In the genomic region with DNA sequence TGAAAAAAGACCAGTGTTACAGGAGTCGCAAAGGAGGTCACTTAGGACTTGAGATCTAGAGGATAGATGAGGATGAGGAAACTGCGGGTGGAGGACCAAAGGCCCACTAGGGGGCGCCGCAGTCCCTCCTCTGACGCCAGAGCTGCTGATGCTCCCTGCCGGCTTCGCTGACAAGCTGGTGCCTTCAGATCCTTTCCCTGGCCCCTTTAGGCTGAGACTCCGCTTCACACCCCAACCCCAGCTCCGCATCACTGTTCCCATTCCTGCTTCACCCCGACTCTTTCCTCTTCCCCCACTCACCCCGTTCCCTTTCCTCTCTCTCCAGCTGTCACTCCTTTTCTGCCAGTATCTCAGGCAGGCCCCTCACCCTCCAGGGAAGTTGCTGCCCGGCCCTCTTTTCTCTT, we compare ENCODE assay signal across 8 cellular contexts. TPM values are rescaled to one million over a fixed set of nuclear protein-coding genes. Genes with fewer than 3 reads are reported as not detected.
DNase-seq lines count a peak whose midpoint lies in the region; ATAC-seq and TF ChIP-seq lines count a peak whose summit lies in the region.

No MANE protein-coding gene starts in this region.

- DNase-seq in EL (peak; percentile 71), M059J (ENCODE audit: low read depth) (peak; percentile 58), RWPE1 (ENCODE audit: low spot score) (peak; percentile 51), fibroblast of peridontal ligament (ENCODE audit: extremely low read depth) (peak; percentile 64), neural progenitor cell (ENCODE audit: low spot score) (peak; percentile 92), stomach (peak; percentile 83)

- no peaks in the 10 kb centered on the region for H4K20me1 ChIP-seq in neural progenitor cell (ENCODE audit: low read depth)

- H3K4me1 Mint-ChIP-seq in activated T-helper 17 cell treated with anti-CD3 and anti-CD28 coated beads, Interleukin-2, amount 50 U/mL, for 72 hours: peaks cover 9% of the 10 kb centered on the region
- peaks cover 19% of the 10 kb centered on the region for H3K4me1 Mint-ChIP-seq in neural progenitor cell

- no peaks in the 10 kb centered on the region for H3K9me3 ChIP-seq in neural progenitor cell (ENCODE audit: low read depth)
- no peaks in the 10 kb centered on the region for H3K9me3 ChIP-seq in stomach

- H3K27me3 ChIP-seq in neural progenitor cell (peaks cover 64% of the 10 kb centered on the region), stomach (peaks cover 0 to 42% (median 39%) of the 10 kb centered on the region in 3 donors)

- H3K4me2 ChIP-seq in neural progenitor cell: no peak overlapping the region

- no peaks in the 10 kb centered on the region for H3K9me3 Mint-ChIP-seq in activated T-helper 17 cell treated with anti-CD3 and anti-CD28 coated beads, Interleukin-2, amount 50 U/mL, for 72 hours
- H3K9me3 Mint-ChIP-seq in neural progenitor cell: peaks cover 2% of the 10 kb centered on the region

- ATAC-seq in activated T-helper 17 cell treated with anti-CD3 and anti-CD28 coated beads, Interleukin-2, amount 50 U/mL, for 72 hours (replicated peaks): peak; percentile 79
- ATAC-seq in GM21529 (IDR thresholded peaks at IDR 0.05; ENCODE audit: unreplicated experiment): no peak

- TF ChIP-seq EP300 in stomach (IDR thresholded peaks at IDR 0.05): no peak

- no peak overlapping the region for H3K4me3 Mint-ChIP-seq in activated T-helper 17 cell treated with anti-CD3 and anti-CD28 coated beads, Interleukin-2, amount 50 U/mL, for 72 hours
- peak overlapping the region; percentile 59 for H3K4me3 Mint-ChIP-seq in neural progenitor cell

- peaks cover 27% of the 10 kb centered on the region for H3K36me3 Mint-ChIP-seq in activated T-helper 17 cell treated with anti-CD3 and anti-CD28 coated beads, Interleukin-2, amount 50 U/mL, for 72 hours (ENCODE audit: low read depth)
- no peaks in the 10 kb centered on the region for H3K36me3 Mint-ChIP-seq in neural progenitor cell

- H3K4me3 ChIP-seq in neural progenitor cell (no peak overlapping the region), stomach (no peak overlapping the region)

- POLR2A ChIA-PET in RWPE1 (lab: Yijun Ruan, JAX; ENCODE audit: low non-redundant PET): no interaction called here

- TF ChIP-seq POLR2A in stomach (IDR thresholded peaks at IDR 0.05): no peak

- TF ChIP-seq CTCF in RWPE1 (conservative IDR thresholded peaks at IDR 0.05; ENCODE audit: low read depth): no peak; the same call in 1 of the 2 replicates
- peak; percentile 92 for TF ChIP-seq CTCF in neural progenitor cell (IDR thresholded peaks at IDR 0.05)
- TF ChIP-seq CTCF in stomach (IDR thresholded peaks at IDR 0.05): peak in 5 of 7 experiments; percentile 54 to 80 (median 71)

- H3K4me1 ChIP-seq in neural progenitor cell: no peaks in the 10 kb centered on the region
- H3K4me1 ChIP-seq in stomach: peaks cover 9 to 22% (median 13%) of the 10 kb centered on the region in 4 donors

- H3K9ac ChIP-seq in neural progenitor cell: no peak overlapping the region

- intact Hi-C loops in stomach (cut with DNase I; ENCODE audit: low total_unique reads): no loop called here

- WGBS in stomach, 5 donors: 35 to 43% (median 37%) methylated on average over 10 to 12 of the region's 12 CpGs

- H3K27ac Mint-ChIP-seq in activated T-helper 17 cell treated with anti-CD3 and anti-CD28 coated beads, Interleukin-2, amount 50 U/mL, for 72 hours: no peak overlapping the region
- no peak overlapping the region for H3K27ac Mint-ChIP-seq in neural progenitor cell

- no peaks in the 10 kb centered on the region for H3F3A ChIP-seq in neural progenitor cell (ENCODE audit: low read depth)

- no peak overlapping the region for H2AFZ ChIP-seq in neural progenitor cell (replicated peaks)

- H3K36me3 ChIP-seq in neural progenitor cell (no peaks in the 10 kb centered on the region), stomach (peaks cover 3 to 41% (median 35%) of the 10 kb centered on the region in 4 donors)

- H3K79me2 ChIP-seq in neural progenitor cell (ENCODE audit: low read depth): no peaks in the 10 kb centered on the region

- H3K27ac ChIP-seq in RWPE1 (no peak overlapping the region), neural progenitor cell (no peak overlapping the region), stomach (peak overlapping the region in 1 of 5 donors; percentile 13)

- CTCF ChIA-PET in RWPE1 (lab: Yijun Ruan, JAX): interaction anchor here (0.5 to 5.0 kb wide), 14 partner anchors 12 to 1115 kb away, joined by 3 to 37 read pairs (median 4); partner anchors contain the start of gene PIGM

- peaks cover 20% of the 10 kb centered on the region for H3K27me3 Mint-ChIP-seq in activated T-helper 17 cell treated with anti-CD3 and anti-CD28 coated beads, Interleukin-2, amount 50 U/mL, for 72 hours
- H3K27me3 Mint-ChIP-seq in neural progenitor cell (ENCODE audit: insufficient read depth, low read depth): peaks cover 38% of the 10 kb centered on the region

RNA-seq across cellular contexts. Expression of gene KCNJ9, which starts 4.3 kb away (rescaled TPM):
- not detected in 2 replicates for total RNA-seq in M059J (2014; rRNA removed; shearing (Covaris generic))
- under 1 TPM in 1 of 2 donors, not detected in 1; 0.13 TPM for total RNA-seq in activated T-helper 17 cell treated with anti-CD3 and anti-CD28 coated beads, Interleukin-2, amount 50 U/mL, for 72 hours
- 0.09 TPM in 2 replicates for total RNA-seq in neural progenitor cell (ENCODE audit: low replicate concordance)
- under 1 TPM in 1 of 5 donors, not detected in 4; 0.87 TPM for total RNA-seq in stomach
- polyA plus RNA-seq in stomach: under 1 TPM in 2 of 3 donors, not detected in 1; 0.03 to 0.06 TPM

RNA-seq across cellular contexts. Expression of gene IGSF8, which starts 12.7 kb away (rescaled TPM):
- 11.4 and 29.9 TPM in 2 replicates for total RNA-seq in M059J (2014; rRNA removed; shearing (Covaris generic))
- total RNA-seq in activated T-helper 17 cell treated with anti-CD3 and anti-CD28 coated beads, Interleukin-2, amount 50 U/mL, for 72 hours: 10 to 100 TPM; 23.8 to 30.8 TPM
- total RNA-seq in neural progenitor cell (ENCODE audit: low replicate concordance) (9.4 and 23.4 TPM in 2 replicates), stomach (10 to 100 TPM in 3 of 5 donors, 1 to 10 TPM in 2; 4.7 to 65.2 (median 11.6) TPM)
- 10 to 100 TPM in 2 of 3 donors, 1 to 10 TPM in 1; 5.8 to 21.7 (median 18.0) TPM for polyA plus RNA-seq in stomach

RNA-seq across cellular contexts. Expression of gene KCNJ10, which starts 15.7 kb away (rescaled TPM):
- total RNA-seq in M059J (2014; rRNA removed; shearing (Covaris generic)): not detected in 2 replicates
- total RNA-seq in activated T-helper 17 cell treated with anti-CD3 and anti-CD28 coated beads, Interleukin-2, amount 50 U/mL, for 72 hours: not detected
- 0.15 TPM in 1 of 2 replicates, not detected in the other for total RNA-seq in neural progenitor cell (ENCODE audit: low replicate concordance)
- not detected for total RNA-seq in stomach
- polyA plus RNA-seq in stomach: 1 to 10 TPM in 1 of 3 donors, under 1 TPM in 2; 0.19 to 1.1 (median 0.78) TPM

RNA-seq across cellular contexts. Expression of gene ATP1A2, which starts 29.9 kb away (rescaled TPM):
- total RNA-seq in M059J (2014; rRNA removed; shearing (Covaris generic)): 0.05 TPM in 1 of 2 replicates, not detected in the other
- total RNA-seq in activated T-helper 17 cell treated with anti-CD3 and anti-CD28 coated beads, Interleukin-2, amount 50 U/mL, for 72 hours: not detected
- total RNA-seq in neural progenitor cell (ENCODE audit: low replicate concordance) (88.6 and 154 TPM in 2 replicates), stomach (100 to 1,000 TPM in 1 of 5 donors, 10 to 100 TPM in 3, 1 to 10 TPM in 1; 7.0 to 104 (median 11.7) TPM)
- polyA plus RNA-seq in stomach: 10 to 100 TPM in 1 of 3 donors, under 1 TPM in 2; 0.31 to 17.3 (median 0.56) TPM

RNA-seq across cellular contexts. Expression of gene PIGM, which starts 53.9 kb away (rescaled TPM):
- total RNA-seq in M059J (2014; rRNA removed; shearing (Covaris generic)): 3.4 and 4.0 TPM in 2 replicates
- 1 to 10 TPM; 3.5 to 4.2 TPM for total RNA-seq in activated T-helper 17 cell treated with anti-CD3 and anti-CD28 coated beads, Interleukin-2, amount 50 U/mL, for 72 hours
- total RNA-seq in neural progenitor cell (ENCODE audit: low replicate concordance) (4.5 and 7.1 TPM in 2 replicates), stomach (1 to 10 TPM; 3.5 to 8.7 (median 6.6) TPM)
- 1 to 10 TPM in 2 of 3 donors, under 1 TPM in 1; 0.76 to 3.4 (median 1.6) TPM for polyA plus RNA-seq in stomach
